In the genomic region with DNA sequence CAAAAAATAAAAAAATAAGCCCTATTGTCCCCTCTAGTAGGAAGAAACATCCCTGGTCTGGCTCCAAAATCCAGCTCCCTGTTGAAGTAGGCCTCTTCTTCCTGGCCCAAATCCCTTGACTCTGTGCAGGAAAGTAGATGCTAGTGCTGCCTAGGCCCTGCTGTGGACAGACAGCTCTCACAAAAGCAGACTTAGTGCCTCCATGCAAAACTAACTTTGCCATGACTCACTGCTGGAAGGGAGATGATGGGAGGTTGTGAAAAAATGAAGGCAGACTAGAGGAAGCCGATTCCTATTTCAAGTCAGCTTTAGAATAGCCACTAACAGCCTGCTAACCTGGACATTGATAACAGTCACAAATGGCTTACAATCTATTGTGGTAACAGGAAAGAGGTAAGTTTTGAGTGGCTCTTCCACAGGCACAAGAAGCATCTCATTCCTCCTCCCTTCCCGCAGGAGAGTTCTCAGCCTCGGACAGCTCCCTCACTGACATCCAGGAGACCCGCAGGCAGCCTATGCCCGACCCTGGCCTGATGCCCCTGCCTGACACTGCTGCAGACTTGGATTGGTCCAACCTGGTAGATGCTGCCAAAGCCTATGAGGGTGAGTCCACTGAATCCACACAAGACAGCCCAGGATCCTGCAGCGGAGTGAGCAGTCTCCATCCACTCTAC, we compare ENCODE assay signal across 16 cellular contexts.
DNase-seq lines count a peak whose midpoint lies in the region; ATAC-seq, FAIRE-seq and TF ChIP-seq lines count a peak whose summit lies in the region.
"Had no signal": no experiment of that assay in that cellular context is flagged by ENCODE, and none has a peak within 500 bp of the region (broad histone marks: within the 10 kb centered on the region; RNA-seq: fewer than 3 reads in every experiment).

No MANE protein-coding gene starts in this region.

- H3K27me3 ChIP-seq in astrocyte (ENCODE audit: insufficient read depth, low read length), result no peaks in the 10 kb centered on the region
- H3K27me3 ChIP-seq in upper lobe of right lung, result no peaks in the 10 kb centered on the region
- no peaks in the 10 kb centered on the region for H3K27me3 ChIP-seq in CD8-positive, alpha-beta T cell (ENCODE audit: insufficient read depth, low read length)
- H3K27me3 ChIP-seq: vagina had no signal

- no peak overlapping the region for H2AFZ ChIP-seq in astrocyte (ENCODE audit: low read depth, low read length)

- no peak for TF ChIP-seq CTCF in HFFc6 (IDR thresholded peaks at IDR 0.05)
- TF ChIP-seq CTCF in astrocyte (IDR thresholded peaks at IDR 0.05; ENCODE audit: insufficient read depth, low read depth, low read length), result no peak
- TF ChIP-seq CTCF in upper lobe of right lung (IDR thresholded peaks at IDR 0.05), result no peak
- no peak for TF ChIP-seq CTCF in CD8-positive, alpha-beta T cell (IDR thresholded peaks at IDR 0.05)

- peak overlapping the region; percentile 89 for H3K27ac Mint-ChIP-seq in HFFc6
- peak overlapping the region; percentile 63 for H3K27ac Mint-ChIP-seq in astrocyte (ENCODE audit: unreplicated experiment)
- H3K27ac Mint-ChIP-seq in CD8-positive, alpha-beta T cell, result no peak overlapping the region
- H3K27ac Mint-ChIP-seq: activated CD4-positive, alpha-beta memory T cell treated with anti-CD3 and anti-CD28 coated beads for 36 hours; CD4-positive, alpha-beta T cell had no signal

- no peaks in the 10 kb centered on the region for H3K79me2 ChIP-seq in astrocyte (ENCODE audit: insufficient read depth, low read length)

- H3K9me3 Mint-ChIP-seq in HFFc6 (no peaks in the 10 kb centered on the region), astrocyte (ENCODE audit: unreplicated experiment) (no peaks in the 10 kb centered on the region)
- no peaks in the 10 kb centered on the region for H3K9me3 Mint-ChIP-seq in CD8-positive, alpha-beta T cell
- H3K9me3 Mint-ChIP-seq: activated CD4-positive, alpha-beta memory T cell treated with anti-CD3 and anti-CD28 coated beads for 36 hours; CD4-positive, alpha-beta T cell had no signal

- H3K4me1 ChIP-seq in astrocyte (ENCODE audit: insufficient read depth, low read length), result peaks cover 7% of the 10 kb centered on the region
- H3K4me1 ChIP-seq in upper lobe of right lung, result no peaks in the 10 kb centered on the region
- H3K4me1 ChIP-seq in CD8-positive, alpha-beta T cell (ENCODE audit: insufficient read depth, low read length), result no peaks in the 10 kb centered on the region
- H3K4me1 ChIP-seq: vagina had no signal

- CTCF ChIA-PET in CD8-positive, alpha-beta T cell (lab: Charles Lee), result interaction anchor here (0.6 to 2.7 kb wide), 4 partner anchors 14 to 419 kb away, joined by 3 to 9 read pairs (median 3); no protein-coding TSS in a partner anchor

- H3K4me1 Mint-ChIP-seq in HFFc6 (ENCODE audit: low read depth), result peaks cover 56% of the 10 kb centered on the region
- peaks cover 24% of the 10 kb centered on the region for H3K4me1 Mint-ChIP-seq in astrocyte (ENCODE audit: low read depth, unreplicated experiment)
- no peaks in the 10 kb centered on the region for H3K4me1 Mint-ChIP-seq in CD8-positive, alpha-beta T cell (ENCODE audit: low read depth)

- H3K36me3 Mint-ChIP-seq in HFFc6 (ENCODE audit: low read depth) (peaks cover 81% of the 10 kb centered on the region), astrocyte (ENCODE audit: low read depth, unreplicated experiment) (peaks cover 26% of the 10 kb centered on the region)
- H3K36me3 Mint-ChIP-seq in CD8-positive, alpha-beta T cell, result peaks cover 93% of the 10 kb centered on the region

- H3K4me3 ChIP-seq in astrocyte (ENCODE audit: insufficient read depth, low read depth, low read length) (no peak overlapping the region), upper lobe of right lung (no peak overlapping the region)
- H3K4me3 ChIP-seq in CD8-positive, alpha-beta T cell (ENCODE audit: low read depth, low read length), result no peak overlapping the region
- H3K4me3 ChIP-seq: GM12878, vagina had no signal

- FAIRE-seq in astrocyte (lab: Jason Lieb, UNC), result peak; percentile 58
- FAIRE-seq: endometrium, GM12878, small intestine had no signal

- intact Hi-C loops in upper lobe of right lung (cut with DNase I), result no loop called here
- intact Hi-C loops in CD8-positive, alpha-beta T cell (cut with DNase I, micrococcal nuclease), result no loop called here

- H3K27ac ChIP-seq in astrocyte (ENCODE audit: low read depth, low read length) (peak overlapping the region; percentile 6), upper lobe of right lung (no peak overlapping the region)
- H3K27ac ChIP-seq in CD8-positive, alpha-beta T cell (ENCODE audit: low read depth, low read length), result no peak overlapping the region
- H3K27ac ChIP-seq: vagina had no signal

- no peak overlapping the region for H3K4me2 ChIP-seq in astrocyte (ENCODE audit: low read length)

- no peaks in the 10 kb centered on the region for H4K20me1 ChIP-seq in astrocyte (ENCODE audit: insufficient read depth, low read length)

- H3K9ac ChIP-seq in astrocyte (ENCODE audit: low read length), result peak overlapping the region; percentile 28

- DNase-seq in HFFc6 (peak; percentile 71), astrocyte (ENCODE audit: low read depth) (peak; percentile 74), fibroblast of the conjunctiva (ENCODE audit: low read depth) (peak; percentile 13), upper lobe of right lung (no peak)
- no peak for DNase-seq in stimulated activated CD4-positive, alpha-beta T cell treated with anti-CD3 and anti-CD28 coated beads, Interleukin-2, amount 100 ng/mL, for 24 hours
- DNase-seq in CD8-positive, alpha-beta T cell, result no peak
- DNase-seq: activated CD4-positive, alpha-beta memory T cell treated with anti-CD3 and anti-CD28 coated beads for 36 hours; CD4-positive, alpha-beta T cell; DND-41; head of caudate nucleus; small intestine; stimulated activated naive CD8-positive, alpha-beta T cell treated with anti-CD3 and anti-CD28 coated beads, Interleukin-15, Interleukin-2, amounts not matched to agents 100 U/mL and 50 U/mL, for 24 hours had no signal

- H3K9me3 ChIP-seq in astrocyte (ENCODE audit: insufficient read depth, low read depth, low read length), result no peaks in the 10 kb centered on the region
- H3K9me3 ChIP-seq in upper lobe of right lung, result no peaks in the 10 kb centered on the region
- no peaks in the 10 kb centered on the region for H3K9me3 ChIP-seq in CD8-positive, alpha-beta T cell (ENCODE audit: low read length)
- H3K9me3 ChIP-seq: vagina had no signal

- POLR2A ChIA-PET in CD8-positive, alpha-beta T cell (lab: Charles Lee), result no interaction called here

- ATAC-seq in upper lobe of right lung (peak; percentile 9), GM21360 (IDR thresholded peaks at IDR 0.05; ENCODE audit: unreplicated experiment) (no peak)
- ATAC-seq in CD8-positive, alpha-beta T cell, result no peak
- ATAC-seq: GM12878; stimulated activated naive CD8-positive, alpha-beta T cell treated with anti-CD3 and anti-CD28 coated beads, Interleukin-15, Interleukin-2, amounts not matched to agents 100 U/mL and 50 U/mL, for 24 hours had no signal

- peaks cover 23% of the 10 kb centered on the region for H3K36me3 ChIP-seq in astrocyte (ENCODE audit: insufficient read depth, low read length)
- peaks cover 56% of the 10 kb centered on the region for H3K36me3 ChIP-seq in upper lobe of right lung
- H3K36me3 ChIP-seq in CD8-positive, alpha-beta T cell (ENCODE audit: insufficient read depth, low read length), result peaks cover 30% of the 10 kb centered on the region

- H3K27me3 Mint-ChIP-seq in HFFc6 (ENCODE audit: insufficient read depth), result peaks cover 9% of the 10 kb centered on the region
- no peaks in the 10 kb centered on the region for H3K27me3 Mint-ChIP-seq in astrocyte (ENCODE audit: low read depth, unreplicated experiment)
- no peaks in the 10 kb centered on the region for H3K27me3 Mint-ChIP-seq in CD8-positive, alpha-beta T cell (ENCODE audit: low read depth)
- H3K27me3 Mint-ChIP-seq: activated CD4-positive, alpha-beta memory T cell treated with anti-CD3 and anti-CD28 coated beads for 36 hours; CD4-positive, alpha-beta T cell had no signal

- peak overlapping the region; percentile 17; the same call in 1 of the 2 replicates for H3K4me3 Mint-ChIP-seq in HFFc6
- H3K4me3 Mint-ChIP-seq in astrocyte (ENCODE audit: unreplicated experiment), result no peak overlapping the region
- no peak overlapping the region for H3K4me3 Mint-ChIP-seq in CD8-positive, alpha-beta T cell
- H3K4me3 Mint-ChIP-seq: activated CD4-positive, alpha-beta memory T cell treated with anti-CD3 and anti-CD28 coated beads for 36 hours; CD4-positive, alpha-beta T cell had no signal

Comparison
In these comparisons a context has a peak if more than half of its experiments do, and no peak if none do; other contexts are left out.
1. DNase-seq: peak in HFFc6 (single experiment), astrocyte (single experiment) and fibroblast of the conjunctiva (single experiment); none in upper lobe of right lung (single experiment), stimulated activated CD4-positive, alpha-beta T cell treated with anti-CD3 and anti-CD28 coated beads, Interleukin-2, amount 100 ng/mL, for 24 hours (0 of 2) and CD8-positive, alpha-beta T cell (0 of 7).